ENCODE assay signal across 14 cellular contexts in the genomic region with DNA sequence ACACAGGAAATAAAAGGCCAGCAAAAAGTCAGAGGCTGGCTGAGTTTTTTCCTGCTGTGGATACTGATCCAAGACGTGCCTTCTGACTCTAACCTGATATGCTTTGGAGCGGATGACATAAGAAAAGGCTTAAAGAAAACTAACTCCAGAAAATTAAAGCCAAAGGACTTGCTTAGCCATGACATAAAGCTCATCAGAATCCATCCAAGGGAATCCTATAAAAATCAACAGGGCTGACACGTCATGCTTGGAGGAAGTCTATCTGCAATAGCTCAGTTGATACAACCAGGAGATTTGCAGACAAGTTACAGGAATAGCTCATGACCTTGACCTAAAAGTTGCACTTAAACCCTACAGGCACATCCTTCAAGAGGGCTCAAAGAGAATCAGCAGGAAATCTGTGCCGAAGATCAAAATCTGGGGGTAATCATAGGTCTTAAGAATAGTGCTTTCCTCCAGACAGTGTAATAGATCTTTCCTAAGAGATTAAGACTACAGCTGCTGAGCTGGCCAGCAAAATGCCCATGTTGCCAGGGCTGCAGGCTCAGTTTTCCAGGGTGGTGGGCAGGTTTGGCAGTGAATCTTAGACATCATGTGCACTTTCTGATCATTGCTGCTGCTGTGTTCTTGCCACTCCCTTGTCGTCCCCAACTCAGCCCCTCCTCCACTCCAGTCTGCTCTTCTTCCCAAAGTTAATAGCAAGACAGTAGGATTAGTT.
DNase-seq lines count a peak whose midpoint lies in the region; ATAC-seq and TF ChIP-seq lines count a peak whose summit lies in the region.
"Had no signal": no experiment of that assay in that cellular context is flagged by ENCODE, and none has a peak within 500 bp of the region (broad histone marks: within the 10 kb centered on the region; RNA-seq: fewer than 3 reads in every experiment).

No MANE protein-coding gene starts in this region.

- H3K4me1 ChIP-seq in gastrocnemius medialis, result peaks cover 10% of the 10 kb centered on the region in 2 donors
- H3K4me1 ChIP-seq: BLaER1 had no signal

- in situ Hi-C loops in gastrocnemius medialis (cut with MboI; ENCODE audit: low sequenced_read_pairs in 4 of 4), result loop anchor here in 1 of 4 donors (10.0 kb wide), 1 partner anchor 109 kb away; no protein-coding TSS in a partner anchor

- H3K27ac ChIP-seq in gastrocnemius medialis, result peak overlapping the region; percentile 63 to 76 (median 72)
- H3K27ac ChIP-seq: BLaER1 had no signal

- H3K9me3 ChIP-seq in gastrocnemius medialis, result no peaks in the 10 kb centered on the region
- H3K9me3 ChIP-seq: adrenal gland, BLaER1 had no signal

- peak; percentile 46 for DNase-seq in ELR (ENCODE audit: low read depth)
- DNase-seq in amniotic epithelial cell (ENCODE audit: low read depth), result peak; percentile 91
- peak; percentile 55 for DNase-seq in glomerular endothelial cell (ENCODE audit: extremely low read depth, low read depth, low spot score)
- no peak for DNase-seq in gastrocnemius medialis
- no peak for DNase-seq in hypothalamus (lab: John Stamatoyannopoulos, UW)
- no peak for DNase-seq in GM19238 (ENCODE audit: insufficient read length, low spot score)
- DNase-seq: activated CD4-positive, alpha-beta T cell treated with anti-CD3 and anti-CD28 coated beads for 36 hours; activated T-cell treated with anti-CD3 and anti-CD28 coated beads, Interleukin-2, amount 50 U/mL, for 24 hours; effector memory CD8-positive, alpha-beta T cell; stimulated activated CD4-positive, alpha-beta T cell treated with anti-CD3 and anti-CD28 coated beads, Interleukin-2, amount 100 ng/mL, for 48 hours had no signal

- no peak overlapping the region for H3K4me3 ChIP-seq in gastrocnemius medialis
- H3K4me3 ChIP-seq: adrenal gland, BLaER1 had no signal

- no peak for TF ChIP-seq CTCF in gastrocnemius medialis (IDR thresholded peaks at IDR 0.05 in 4 of 5, conservative IDR thresholded peaks at IDR 0.05 in 1 of 5)

- H3K27me3 ChIP-seq in gastrocnemius medialis, result no peaks in the 10 kb centered on the region
- H3K27me3 ChIP-seq: BLaER1 had no signal

- TF ChIP-seq POLR2A in gastrocnemius medialis (IDR thresholded peaks at IDR 0.05), result no peak

- intact Hi-C loops in gastrocnemius medialis (cut with DNase I; ENCODE audit: low total_unique reads), result loop anchor here (2.0 kb wide), 1 partner anchor 63 kb away; no protein-coding TSS in a partner anchor

- ATAC-seq in gastrocnemius medialis (peak; percentile 64 to 77), GM21528 (IDR thresholded peaks at IDR 0.05; ENCODE audit: low FRiP score, unreplicated experiment) (no peak), GM19397 (IDR thresholded peaks at IDR 0.05; ENCODE audit: unreplicated experiment) (no peak)
- ATAC-seq: activated CD4-positive, alpha-beta T cell treated with anti-CD3 and anti-CD28 coated beads for 36 hours; effector memory CD8-positive, alpha-beta T cell had no signal

- H3K36me3 ChIP-seq in gastrocnemius medialis, result no peaks in the 10 kb centered on the region
- H3K36me3 ChIP-seq: adrenal gland, BLaER1 had no signal

Comparison
In these comparisons a context has a peak if more than half of its experiments do, and no peak if none do; other contexts are left out.
1. DNase-seq: peak in ELR (single experiment), amniotic epithelial cell (single experiment) and glomerular endothelial cell (single experiment); none in gastrocnemius medialis (0 of 2), hypothalamus (0 of 51) and GM19238 (single experiment).
2. ATAC-seq: peak in gastrocnemius medialis (2 of 2); none in GM21528 (single experiment) and GM19397 (single experiment).